In the genomic region with DNA sequence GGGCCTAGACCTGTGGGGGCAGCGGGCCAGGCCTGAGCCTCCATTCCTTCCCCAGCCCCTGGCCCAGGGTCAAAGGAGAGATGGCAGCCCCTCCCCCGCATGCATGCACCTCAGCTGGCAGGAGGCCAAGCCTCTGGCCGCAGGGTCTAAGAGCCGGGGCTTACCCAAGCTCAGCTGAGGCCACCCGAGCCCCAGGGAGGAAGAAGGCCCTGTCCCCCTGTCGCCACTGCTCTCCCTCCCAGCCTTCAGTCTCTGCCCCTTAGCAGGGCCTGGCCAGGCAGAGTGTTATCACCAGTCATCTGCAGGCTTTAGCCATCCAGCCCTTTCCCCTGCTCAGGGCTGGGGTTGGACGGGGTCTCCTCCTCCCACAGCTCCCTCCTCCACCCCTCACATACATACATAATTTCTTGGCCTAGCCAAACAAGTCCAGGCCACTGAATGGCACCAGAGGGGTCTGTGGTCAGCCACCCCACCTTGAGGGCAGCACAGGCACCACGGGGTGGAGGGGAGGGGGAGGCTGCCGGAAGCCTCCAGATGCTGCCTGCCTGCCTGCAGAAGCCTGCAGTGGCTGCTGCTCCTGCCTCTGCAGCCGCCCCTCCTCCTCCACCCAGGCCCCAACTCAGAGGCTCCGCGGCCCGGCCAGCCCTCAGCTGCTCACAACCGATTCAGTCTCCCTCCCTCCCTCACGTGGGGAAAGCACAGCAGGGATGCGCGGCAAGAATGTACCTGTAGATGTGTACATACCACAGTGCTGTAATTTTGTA, we compare ENCODE assay signal across 2 cellular contexts.
TF ChIP-seq lines count a peak whose summit lies in the region.

No MANE protein-coding gene starts in this region.

TF ChIP-seq in HEK293, 187 proteins besides CTCF, POLR2A, EP300 and RAD21 (continued from another document):
- TF ChIP-seq ZSCAN5A (tag by site-specific recombination; IDR thresholded peaks at IDR 0.05): no peak
- TF ChIP-seq ZIC2 (tag by site-specific recombination; IDR thresholded peaks at IDR 0.05): peak; percentile 39; the same call in 1 of the 2 replicates
- no peak for TF ChIP-seq ZNF776 (tag by site-specific recombination; IDR thresholded peaks at IDR 0.05; ENCODE audit: borderline replicate concordance)
- TF ChIP-seq GLIS1 (tag by site-specific recombination; IDR thresholded peaks at IDR 0.05): peak; percentile 9; the same call in 1 of the 2 replicates
- TF ChIP-seq ZNF513 (tag by site-specific recombination; IDR thresholded peaks at IDR 0.05): no peak
- TF ChIP-seq ZNF146 (tag by site-specific recombination; IDR thresholded peaks at IDR 0.05): no peak
- TF ChIP-seq SP2 (tag by site-specific recombination; IDR thresholded peaks at IDR 0.05): no peak
- TF ChIP-seq ZBTB21 (tag by site-specific recombination; IDR thresholded peaks at IDR 0.05): no peak
- TF ChIP-seq, protein P1, sequence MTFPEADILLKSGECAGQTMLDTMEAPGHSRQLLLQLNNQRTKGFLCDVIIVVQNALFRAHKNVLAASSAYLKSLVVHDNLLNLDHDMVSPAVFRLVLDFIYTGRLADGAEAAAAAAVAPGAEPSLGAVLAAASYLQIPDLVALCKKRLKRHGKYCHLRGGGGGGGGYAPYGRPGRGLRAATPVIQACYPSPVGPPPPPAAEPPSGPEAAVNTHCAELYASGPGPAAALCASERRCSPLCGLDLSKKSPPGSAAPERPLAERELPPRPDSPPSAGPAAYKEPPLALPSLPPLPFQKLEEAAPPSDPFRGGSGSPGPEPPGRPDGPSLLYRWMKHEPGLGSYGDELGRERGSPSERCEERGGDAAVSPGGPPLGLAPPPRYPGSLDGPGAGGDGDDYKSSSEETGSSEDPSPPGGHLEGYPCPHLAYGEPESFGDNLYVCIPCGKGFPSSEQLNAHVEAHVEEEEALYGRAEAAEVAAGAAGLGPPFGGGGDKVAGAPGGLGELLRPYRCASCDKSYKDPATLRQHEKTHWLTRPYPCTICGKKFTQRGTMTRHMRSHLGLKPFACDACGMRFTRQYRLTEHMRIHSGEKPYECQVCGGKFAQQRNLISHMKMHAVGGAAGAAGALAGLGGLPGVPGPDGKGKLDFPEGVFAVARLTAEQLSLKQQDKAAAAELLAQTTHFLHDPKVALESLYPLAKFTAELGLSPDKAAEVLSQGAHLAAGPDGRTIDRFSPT (tag by site-specific recombination; IDR thresholded peaks at IDR 0.05): no peak
- TF ChIP-seq TRIM28 (IDR thresholded peaks at IDR 0.05; ENCODE audit: borderline replicate concordance, low read length): no peak
- TF ChIP-seq ZNF140 (tag by site-specific recombination; IDR thresholded peaks at IDR 0.05): no peak
- TF ChIP-seq ZBTB44 (tag by site-specific recombination; IDR thresholded peaks at IDR 0.05): peak; percentile 89
- TF ChIP-seq SCRT2 (tag by site-specific recombination; IDR thresholded peaks at IDR 0.05): peak; percentile 81
- TF ChIP-seq ZNF423 (tag by site-specific recombination; IDR thresholded peaks at IDR 0.05): no peak

TF ChIP-seq in WTC11, 78 proteins besides CTCF, POLR2A, EP300 and RAD21 (continued from another document):
- TF ChIP-seq, protein P2, sequence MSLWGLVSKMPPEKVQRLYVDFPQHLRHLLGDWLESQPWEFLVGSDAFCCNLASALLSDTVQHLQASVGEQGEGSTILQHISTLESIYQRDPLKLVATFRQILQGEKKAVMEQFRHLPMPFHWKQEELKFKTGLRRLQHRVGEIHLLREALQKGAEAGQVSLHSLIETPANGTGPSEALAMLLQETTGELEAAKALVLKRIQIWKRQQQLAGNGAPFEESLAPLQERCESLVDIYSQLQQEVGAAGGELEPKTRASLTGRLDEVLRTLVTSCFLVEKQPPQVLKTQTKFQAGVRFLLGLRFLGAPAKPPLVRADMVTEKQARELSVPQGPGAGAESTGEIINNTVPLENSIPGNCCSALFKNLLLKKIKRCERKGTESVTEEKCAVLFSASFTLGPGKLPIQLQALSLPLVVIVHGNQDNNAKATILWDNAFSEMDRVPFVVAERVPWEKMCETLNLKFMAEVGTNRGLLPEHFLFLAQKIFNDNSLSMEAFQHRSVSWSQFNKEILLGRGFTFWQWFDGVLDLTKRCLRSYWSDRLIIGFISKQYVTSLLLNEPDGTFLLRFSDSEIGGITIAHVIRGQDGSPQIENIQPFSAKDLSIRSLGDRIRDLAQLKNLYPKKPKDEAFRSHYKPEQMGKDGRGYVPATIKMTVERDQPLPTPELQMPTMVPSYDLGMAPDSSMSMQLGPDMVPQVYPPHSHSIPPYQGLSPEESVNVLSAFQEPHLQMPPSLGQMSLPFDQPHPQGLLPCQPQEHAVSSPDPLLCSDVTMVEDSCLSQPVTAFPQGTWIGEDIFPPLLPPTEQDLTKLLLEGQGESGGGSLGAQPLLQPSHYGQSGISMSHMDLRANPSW (CRISPR knock-in tag; conservative IDR thresholded peaks at IDR 0.05; ENCODE audit: low read depth): 0 out of 2 replicates have a peak, but pooled peaks have one; percentile 22
- 0 out of 2 replicates have a peak, but pooled peaks have one; percentile 32 for TF ChIP-seq ZNF232 (CRISPR knock-in tag; IDR thresholded peaks at IDR 0.05)
- TF ChIP-seq ETV6 (CRISPR knock-in tag; IDR thresholded peaks at IDR 0.05): peak; percentile 58; the same call in 1 of the 2 replicates
- TF ChIP-seq, protein P3, sequence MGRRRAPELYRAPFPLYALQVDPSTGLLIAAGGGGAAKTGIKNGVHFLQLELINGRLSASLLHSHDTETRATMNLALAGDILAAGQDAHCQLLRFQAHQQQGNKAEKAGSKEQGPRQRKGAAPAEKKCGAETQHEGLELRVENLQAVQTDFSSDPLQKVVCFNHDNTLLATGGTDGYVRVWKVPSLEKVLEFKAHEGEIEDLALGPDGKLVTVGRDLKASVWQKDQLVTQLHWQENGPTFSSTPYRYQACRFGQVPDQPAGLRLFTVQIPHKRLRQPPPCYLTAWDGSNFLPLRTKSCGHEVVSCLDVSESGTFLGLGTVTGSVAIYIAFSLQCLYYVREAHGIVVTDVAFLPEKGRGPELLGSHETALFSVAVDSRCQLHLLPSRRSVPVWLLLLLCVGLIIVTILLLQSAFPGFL (CRISPR knock-in tag; IDR thresholded peaks at IDR 0.05; ENCODE audit: borderline replicate concordance): no peak
- peak; percentile 47; the same call in 1 of the 2 replicates for TF ChIP-seq ZNF423 (CRISPR knock-in tag; IDR thresholded peaks at IDR 0.05)
- 0 out of 2 replicates have a peak, but pooled peaks have one; percentile 11 for TF ChIP-seq FOXK1 (CRISPR knock-in tag; IDR thresholded peaks at IDR 0.05)
TF ChIP-seq in WTC11: peak in this region for 7.
